Comparison of ENCODE assay signal across 8 cellular contexts in genomic region chr9:111959468-111959941, GRCh38.
A peak's percentile ranks its signal among the peaks of the same experiment; 100 is the strongest.
DNase-seq lines count a peak whose midpoint lies in the region; ATAC-seq and TF ChIP-seq lines count a peak whose summit lies in the region.
"Had no signal": no experiment of that assay in that cellular context is flagged by ENCODE, and none has a peak within 500 bp of the region (broad histone marks: within the 10 kb centered on the region; RNA-seq: fewer than 3 reads in every experiment).

No MANE protein-coding gene starts in this region.

- 59% methylated on average over 2 of the region's 2 CpGs; no CpG with 5 or more reads in 1 of the 2 donors for WGBS in transverse colon (ENCODE audit: low coverage in 1 of 2), 2 donors

- peaks cover 49% of the 10 kb centered on the region for H3K4me1 ChIP-seq in SJSA1 (replicated peaks)
- H3K4me1 ChIP-seq in transverse colon = peaks cover 4 to 54% (median 21%) of the 10 kb centered on the region in 4 donors
- H3K4me1 ChIP-seq: parathyroid adenoma had no signal

- ATAC-seq in HG03280 (IDR thresholded peaks at IDR 0.05; ENCODE audit: unreplicated experiment) (no peak), HG03460 (IDR thresholded peaks at IDR 0.05; ENCODE audit: unreplicated experiment) (no peak), HG02588 (IDR thresholded peaks at IDR 0.05; ENCODE audit: unreplicated experiment) (no peak)

- H3K27ac ChIP-seq in SJSA1 (peak overlapping the region; percentile 79), transverse colon (peak overlapping the region; percentile 58 to 79 (median 73))
- H3K27ac ChIP-seq: parathyroid adenoma had no signal

- in situ Hi-C loops in transverse colon (cut with MboI; ENCODE audit: low pct_ligation_motif_present in 1 of 4, low pct_unique_long_range_greater_than_20kb in 1 of 4, low sequenced_read_pairs in 3 of 4) = no loop called here

- TF ChIP-seq POLR2A in transverse colon (IDR thresholded peaks at IDR 0.05) = peak; percentile 51

- intact Hi-C loops in transverse colon (cut with DNase I; ENCODE audit: low total_unique reads) = no loop called here

- H3K27me3 ChIP-seq in SJSA1 (replicated peaks) (no peaks in the 10 kb centered on the region), transverse colon (no peaks in the 10 kb centered on the region)

- H3K4me3 ChIP-seq in SJSA1 (no peak overlapping the region), transverse colon (no peak overlapping the region)

- H3K9me3 ChIP-seq in SJSA1 (replicated peaks) (no peaks in the 10 kb centered on the region), transverse colon (no peaks in the 10 kb centered on the region)

- H3K36me3 ChIP-seq in SJSA1 (no peaks in the 10 kb centered on the region), transverse colon (no peaks in the 10 kb centered on the region)

- TF ChIP-seq EP300 in transverse colon (IDR thresholded peaks at IDR 0.05; ENCODE audit: low read depth) = no peak

- TF ChIP-seq CTCF in transverse colon (IDR thresholded peaks at IDR 0.05) = peak in 2 of 5 experiments; percentile 19 to 21

- peak; percentile 95 for DNase-seq in HT1080 (ENCODE audit: low read depth)
- peak; percentile 45 to 56 for DNase-seq in SJSA1 (ENCODE audit: low read depth in 1 of 2, low spot score in 2 of 2)
- peak; percentile 49 for DNase-seq in hepatic stellate cell (ENCODE audit: low spot score)
- DNase-seq in transverse colon = peak; percentile 67
